Comparison of ENCODE assay signal across 1 cellular context in genomic region chr2:65790676-65790935, GRCh38.
TF ChIP-seq lines count a peak whose summit lies in the region.

No MANE protein-coding gene starts in this region.

TF ChIP-seq in H1, 55 proteins besides CTCF, POLR2A, EP300 and RAD21:
- no peak for TF ChIP-seq ATF2 (IDR thresholded peaks at IDR 0.05; ENCODE audit: low read length)
- no peak for TF ChIP-seq RFX5 (IDR thresholded peaks at IDR 0.05; ENCODE audit: borderline replicate concordance, low read depth, low read length)
- no peak for TF ChIP-seq RXRA (IDR thresholded peaks at IDR 0.05; ENCODE audit: insufficient read depth, low read depth, low read length)
- no peak for TF ChIP-seq POLR2AphosphoS5 (IDR thresholded peaks at IDR 0.05; ENCODE audit: low read depth, low read length)
- TF ChIP-seq KDM4A (IDR thresholded peaks at IDR 0.05; ENCODE audit: low read depth, low read length, severe bottlenecking) = no peak
- no peak for TF ChIP-seq BCL11A (IDR thresholded peaks at IDR 0.05; ENCODE audit: low read depth in 2 of 2, low read length in 2 of 2)
- TF ChIP-seq PHF8 (conservative IDR thresholded peaks at IDR 0.05; ENCODE audit: low read depth, low read length) = no peak
- no peak for TF ChIP-seq HDAC2 (IDR thresholded peaks at IDR 0.05; ENCODE audit: borderline replicate concordance in 1 of 2, low read depth in 2 of 2, low read length in 2 of 2)
- TF ChIP-seq TBP (IDR thresholded peaks at IDR 0.05; ENCODE audit: low read depth, low read length) = no peak
